ENCODE assay signal across 26 cellular contexts in the genomic region with DNA sequence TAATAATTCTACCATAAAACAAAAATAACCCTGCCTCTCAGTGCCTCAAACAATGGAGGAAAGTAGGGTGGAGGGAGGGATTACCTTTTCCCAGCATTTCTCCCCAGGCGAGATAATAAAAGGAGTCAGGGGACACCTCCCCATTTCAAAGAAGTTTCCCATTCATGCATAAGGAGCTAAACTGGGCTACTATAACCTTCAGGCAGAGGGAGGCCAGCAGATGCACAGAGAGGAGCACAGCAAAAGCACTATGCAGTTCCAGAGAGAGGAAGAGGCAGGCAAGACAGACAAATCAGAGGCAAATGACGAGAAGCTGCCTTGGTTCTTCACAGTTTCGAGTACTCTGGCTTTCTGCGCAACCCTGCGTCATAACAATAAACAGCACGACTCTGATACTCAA. TPM values are rescaled to one million over a fixed set of nuclear protein-coding genes. Genes with fewer than 3 reads are reported as not detected.
DNase-seq lines count a peak whose midpoint lies in the region; ATAC-seq, FAIRE-seq and TF ChIP-seq lines count a peak whose summit lies in the region.
"Had no signal": no experiment of that assay in that cellular context is flagged by ENCODE, and none has a peak within 500 bp of the region (broad histone marks: within the 10 kb centered on the region; RNA-seq: fewer than 3 reads in every experiment).

No MANE protein-coding gene starts in this region.

- intact Hi-C loops in HepG2 (cut with micrococcal nuclease; ENCODE audit: unreplicated experiment), result loop anchor here (1.0 to 2.0 kb wide), 2 partner anchors 149 to 224 kb away; no protein-coding TSS in a partner anchor
- intact Hi-C loops in right lobe of liver (cut with DNase I), result no loop called here

- no peak for ATAC-seq in HepG2
- ATAC-seq in right lobe of liver, result no peak
- peak; percentile 55 for ATAC-seq in WTC11
- ATAC-seq: GM12878 had no signal

- peak overlapping the region; percentile 28; the same call in 1 of the 2 replicates for H3K4me2 ChIP-seq in HepG2 (ENCODE audit: low read depth, low read length)
- H3K4me2 ChIP-seq: BLaER1 treated with 17β-estradiol and CSF1 and Interleukin-3, amounts not matched to agents 10 nM and 100 nM had no signal

- no peaks in the 10 kb centered on the region for H4K20me1 ChIP-seq in HepG2 (ENCODE audit: insufficient read depth, low read length)
- H4K20me1 ChIP-seq: BLaER1 treated with 17β-estradiol and CSF1 and Interleukin-3, amounts not matched to agents 10 nM and 100 nM had no signal

- no peaks in the 10 kb centered on the region for H3K79me2 ChIP-seq in HepG2 (ENCODE audit: insufficient read depth, low read length)

- H3K27ac ChIP-seq in HepG2 (ENCODE audit: extremely low read length, insufficient read depth, low read length) (no peak overlapping the region), right lobe of liver (no peak overlapping the region), endodermal cell (ENCODE audit: low read depth, low read length) (no peak overlapping the region)
- H3K27ac ChIP-seq: 22Rv1; BLaER1 treated with 17β-estradiol and CSF1 and Interleukin-3, amounts not matched to agents 10 nM and 100 nM had no signal

- H3K4me3 ChIP-seq in HepG2 (replicated peaks in 1 of 3; ENCODE audit: insufficient read depth in 1 of 3, low read depth in 2 of 3, low read length in 3 of 3) (no peak overlapping the region), right lobe of liver (no peak overlapping the region), endodermal cell (ENCODE audit: low read length) (no peak overlapping the region)
- H3K4me3 ChIP-seq: BLaER1 treated with 17β-estradiol and CSF1 and Interleukin-3, amounts not matched to agents 10 nM and 100 nM; GM12878 had no signal

- DNase-seq in HepG2 (ENCODE audit: low spot score) (no peak), right lobe of liver (no peak), WTC11 (ENCODE audit: low spot score) (no peak), endodermal cell (no peak), NCI-H226 (no peak), NCI-H510A treated with DMSO at 0.1 percent for 48 hours (lab: John Stamatoyannopoulos, UW) (no peak), GM13977 (ENCODE audit: low spot score) (no peak)
- no peak for DNase-seq in activated CD4-positive, alpha-beta T cell treated with anti-CD3 and anti-CD28 coated beads for 48 hours
- DNase-seq: AML-193; BE2C; CD4-positive, alpha-beta T cell; CD8-positive, alpha-beta memory T cell; DMS 273 treated with DMSO at 0.1 percent for 48 hours; DMS79; EL; GDM1; GOT3; H7; HCEC 1CT had no signal

- BruUV-seq in HepG2 (replicated peaks; lab: Mats Ljungman, UMichigan), result no TSS peak

- H3K27ac Mint-ChIP-seq in WTC11, result no peak overlapping the region; the same call in 1 of the 2 replicates
- H3K27ac Mint-ChIP-seq in endodermal cell, result peak overlapping the region; percentile 22
- H3K27ac Mint-ChIP-seq: CD14-positive monocyte; CD4-positive, alpha-beta T cell; CD8-positive, alpha-beta memory T cell had no signal

- FAIRE-seq in HepG2 (lab: Jason Lieb, UNC), result no peak
- FAIRE-seq: D721Med, GM12878, GM18507 had no signal

- TF ChIP-seq CTCF in HepG2 (CRISPR knock-in tag; IDR thresholded peaks at IDR 0.05) (no peak), right lobe of liver (IDR thresholded peaks at IDR 0.05) (no peak), WTC11 (IDR thresholded peaks at IDR 0.05) (no peak), endodermal cell (conservative IDR thresholded peaks at IDR 0.05) (no peak), GM13977 (IDR thresholded peaks at IDR 0.05; ENCODE audit: extremely low read depth, insufficient read depth, missing control alignments) (no peak)

- H3K36me3 Mint-ChIP-seq in WTC11 (no peaks in the 10 kb centered on the region; the same call in 1 of the 2 replicates), endodermal cell (ENCODE audit: low read depth) (no peaks in the 10 kb centered on the region)
- H3K36me3 Mint-ChIP-seq: CD14-positive monocyte; CD8-positive, alpha-beta memory T cell had no signal

- H3K27me3 ChIP-seq in HepG2 (ENCODE audit: control insufficient read depth in 1 of 2, insufficient read depth in 2 of 2, low read length in 2 of 2) (no peaks in the 10 kb centered on the region), right lobe of liver (no peaks in the 10 kb centered on the region), endodermal cell (ENCODE audit: control insufficient read depth, insufficient read depth, low read length, poor library complexity, severe bottlenecking) (no peaks in the 10 kb centered on the region)
- H3K27me3 ChIP-seq: BE2C; BLaER1 treated with 17β-estradiol and CSF1 and Interleukin-3, amounts not matched to agents 10 nM and 100 nM had no signal

- H3K9me3 Mint-ChIP-seq in WTC11 (peaks cover 5% of the 10 kb centered on the region), endodermal cell (peaks cover 4% of the 10 kb centered on the region)
- H3K9me3 Mint-ChIP-seq: CD14-positive monocyte; CD4-positive, alpha-beta T cell; CD8-positive, alpha-beta memory T cell had no signal

- no peak for TF ChIP-seq RAD21 in HepG2 (CRISPR knock-in tag; IDR thresholded peaks at IDR 0.05)

- no peak overlapping the region for H3K9ac ChIP-seq in HepG2 (ENCODE audit: insufficient read depth, low read depth, low read length)
- no peak overlapping the region for H3K9ac ChIP-seq in endodermal cell (ENCODE audit: extremely low read depth, low read length, poor library complexity, severe bottlenecking)
- H3K9ac ChIP-seq: BLaER1 treated with 17β-estradiol and CSF1 and Interleukin-3, amounts not matched to agents 10 nM and 100 nM had no signal

- POLR2A ChIA-PET in HepG2 (lab: Yijun Ruan, JAX) (no interaction called here), WTC11 (lab: Charles Lee) (no interaction called here)

- WGBS in HepG2 (ENCODE audit: low lambda C conversion rate), result 78% methylated on average over 6 of the region's 6 CpGs
- 88% methylated on average over 6 of the region's 6 CpGs for WGBS in right lobe of liver (ENCODE audit: insufficient coverage, low coverage, low lambda C conversion rate, missing lambda C conversion rate)
- 87 to 89% methylated on average over 5 to 6 of the region's 6 CpGs for WGBS in endodermal cell (ENCODE audit: insufficient coverage in 1 of 2, insufficient read length in 1 of 2), 2 experiments

- TF ChIP-seq EP300 in HepG2 (IDR thresholded peaks at IDR 0.05; ENCODE audit: low read depth in 2 of 2, low read length in 2 of 2), result no peak
- no peak for TF ChIP-seq EP300 in HepG2 (CRISPR knock-in tag; IDR thresholded peaks at IDR 0.05; ENCODE audit: borderline replicate concordance)

- H3K4me1 ChIP-seq in HepG2 (ENCODE audit: insufficient read depth, low read length) (peaks cover 18% of the 10 kb centered on the region), right lobe of liver (no peaks in the 10 kb centered on the region), endodermal cell (ENCODE audit: control insufficient read depth, insufficient read depth, low read length) (no peaks in the 10 kb centered on the region)
- H3K4me1 ChIP-seq: BE2C; BLaER1 treated with 17β-estradiol and CSF1 and Interleukin-3, amounts not matched to agents 10 nM and 100 nM had no signal

- TF ChIP-seq POLR2A in HepG2 (IDR thresholded peaks at IDR 0.05; ENCODE audit: insufficient read depth in 1 of 2, low read depth in 2 of 2, low read length in 2 of 2) (no peak), right lobe of liver (IDR thresholded peaks at IDR 0.05) (no peak)

- no peaks in the 10 kb centered on the region for H3K9me3 ChIP-seq in HepG2 (ENCODE audit: low read length)
- H3K9me3 ChIP-seq in right lobe of liver, result no peaks in the 10 kb centered on the region
- H3K9me3 ChIP-seq in endodermal cell (ENCODE audit: control insufficient read depth, low read length), result peaks cover 6% of the 10 kb centered on the region
- H3K9me3 ChIP-seq: BE2C had no signal

- H3K27me3 Mint-ChIP-seq in WTC11 (ENCODE audit: low read depth), result peaks cover 5% of the 10 kb centered on the region; the same call in 1 of the 2 replicates
- no peaks in the 10 kb centered on the region for H3K27me3 Mint-ChIP-seq in endodermal cell (ENCODE audit: insufficient read depth)

- H3K4me1 Mint-ChIP-seq in WTC11 (peaks cover 21% of the 10 kb centered on the region), endodermal cell (no peaks in the 10 kb centered on the region)
- H3K4me1 Mint-ChIP-seq: CD14-positive monocyte; CD8-positive, alpha-beta memory T cell had no signal

- H3K4me3 Mint-ChIP-seq in WTC11 (no peak overlapping the region), endodermal cell (no peak overlapping the region)
- H3K4me3 Mint-ChIP-seq: CD14-positive monocyte; CD4-positive, alpha-beta T cell; CD8-positive, alpha-beta memory T cell had no signal

- no peaks in the 10 kb centered on the region for H3K36me3 ChIP-seq in HepG2 (replicated peaks in 1 of 2; ENCODE audit: control insufficient read depth in 1 of 2, insufficient read depth in 2 of 2, low read length in 2 of 2)
- no peaks in the 10 kb centered on the region for H3K36me3 ChIP-seq in right lobe of liver
- H3K36me3 ChIP-seq in endodermal cell (ENCODE audit: control insufficient read depth, insufficient read depth, low read length), result no peaks in the 10 kb centered on the region
- H3K36me3 ChIP-seq: BE2C; BLaER1 treated with 17β-estradiol and CSF1 and Interleukin-3, amounts not matched to agents 10 nM and 100 nM had no signal

- in situ Hi-C loops in HepG2 (cut with HindIII; ENCODE audit: extremely low pct_ligation_motif_present, low pct_unique_long_range_greater_than_20kb), result loop anchor here (10.0 kb wide), 1 partner anchor 152 kb away; no protein-coding TSS in a partner anchor
- in situ Hi-C loops in GM13977 (cut with MboI; ENCODE audit: low pct_unique_long_range_greater_than_20kb, low sequenced_read_pairs, unreplicated experiment), result no loop called here

- H2AFZ ChIP-seq in HepG2 (ENCODE audit: low read length), result peak overlapping the region; percentile 70

- CTCF ChIA-PET in HepG2 (lab: Yijun Ruan, JAX; ENCODE audit: low intra/inter-chr PET ratio, low total read pairs), result interaction anchor here (1.4 kb wide), 1 partner anchor 149 kb away, joined by 10 read pairs; no protein-coding TSS in a partner anchor
- CTCF ChIA-PET in WTC11 (lab: Charles Lee), result interaction anchor here (0.6 to 0.9 kb wide), 2 partner anchors 9 to 224 kb away, joined by 3 to 4 read pairs; no protein-coding TSS in a partner anchor

RNA-seq across cellular contexts. Expression of gene CFAP210, which starts 17.4 kb away (rescaled TPM):
- total RNA-seq in HepG2 (2016; rRNA removed; fragmentation: Illumina TruSeq; extraction: Trizol) (0.14 and 0.18 TPM in 2 replicates), right lobe of liver (under 1 TPM in 1 of 6 experiments, not detected in 5; 0.86 TPM), WTC11 (2021) (0.20 to 0.60 TPM (median 0.25 TPM) in 3 replicates), endodermal cell (1 to 10 TPM in 1 of 2 donors, under 1 TPM in 1; 0.70 to 1.9 TPM)
- total RNA-seq in HepG2 (2016; cell fraction: cytosol; rRNA removed; fragmentation: Illumina TruSeq; extraction: Trizol; ENCODE audit: low read depth), result 0.35 TPM in 1 of 2 replicates, not detected in the other
- total RNA-seq in HepG2 (2016; cell fraction: insoluble cytoplasmic fraction; rRNA removed; fragmentation: Illumina TruSeq; extraction: Trizol), result 0.07 TPM in 1 of 2 replicates, not detected in the other
- total RNA-seq in HepG2 (2016; cell fraction: membrane; rRNA removed; fragmentation: Illumina TruSeq; extraction: Trizol), result not detected in 2 replicates
- not detected in 2 replicates for total RNA-seq in HepG2 (2016; cell fraction: nucleus; rRNA removed; fragmentation: Illumina TruSeq; extraction: Trizol)
- polyA plus RNA-seq in HepG2 (2011; rRNA removed), result not detected in 2 replicates
- not detected in 2 replicates for polyA plus RNA-seq in HepG2 (2011; cell fraction: cytosol; rRNA removed)
- not detected in 2 replicates for polyA plus RNA-seq in HepG2 (2011; cell fraction: nucleus; rRNA removed)
- polyA plus RNA-seq in HepG2 (2012), result not detected in 2 replicates
- polyA plus RNA-seq in HepG2 (2016; cell fraction: cytosol; fragmentation: Illumina TruSeq; extraction: Trizol; ENCODE audit: low read depth), result not detected in 2 replicates
- polyA plus RNA-seq in HepG2 (2016; cell fraction: insoluble cytoplasmic fraction; fragmentation: Illumina TruSeq; extraction: Trizol; ENCODE audit: low read depth), result not detected in 2 replicates
- not detected in 2 replicates for polyA plus RNA-seq in HepG2 (2016; cell fraction: membrane; fragmentation: Illumina TruSeq; extraction: Trizol; ENCODE audit: low read depth)
- not detected in 2 replicates for polyA plus RNA-seq in HepG2 (2016; cell fraction: nucleus; fragmentation: Illumina TruSeq; extraction: Trizol; ENCODE audit: insufficient read depth, low read depth)
- polyA minus RNA-seq in HepG2 (2011; rRNA and poly(A)+ RNA removed; ENCODE audit: low replicate concordance), result not detected in 2 replicates
- not detected in 2 replicates for polyA minus RNA-seq in HepG2 (2011; cell fraction: cytosol; rRNA and poly(A)+ RNA removed)
- not detected in 2 replicates for polyA minus RNA-seq in HepG2 (2011; cell fraction: nucleus; rRNA and poly(A)+ RNA removed)
- 1.2 TPM for polyA plus RNA-seq in endodermal cell (2013, experiment 1 of 2)
- polyA plus RNA-seq in endodermal cell (2013, experiment 2 of 2), result 1.7 TPM
- total RNA-seq: GM12878 had no signal
- polyA plus RNA-seq: AG04450; CD14-positive monocyte; CD8-positive, alpha-beta memory T cell; GM12878 had no signal

RNA-seq across cellular contexts. Expression of gene PHOSPHO2, which starts 17.4 kb away (rescaled TPM):
- total RNA-seq in HepG2 (2016; rRNA removed; fragmentation: Illumina TruSeq; extraction: Trizol), result 11.4 and 14.6 TPM in 2 replicates
- 3.4 and 4.3 TPM in 2 replicates for total RNA-seq in HepG2 (2016; cell fraction: cytosol; rRNA removed; fragmentation: Illumina TruSeq; extraction: Trizol; ENCODE audit: low read depth)
- 10.8 and 13.8 TPM in 2 replicates for total RNA-seq in HepG2 (2016; cell fraction: insoluble cytoplasmic fraction; rRNA removed; fragmentation: Illumina TruSeq; extraction: Trizol)
- 7.5 and 11.0 TPM in 2 replicates for total RNA-seq in HepG2 (2016; cell fraction: membrane; rRNA removed; fragmentation: Illumina TruSeq; extraction: Trizol)
- total RNA-seq in HepG2 (2016; cell fraction: nucleus; rRNA removed; fragmentation: Illumina TruSeq; extraction: Trizol), result 24.5 and 26.6 TPM in 2 replicates
- polyA plus RNA-seq in HepG2 (2011; rRNA removed), result 4.8 and 6.1 TPM in 2 replicates
- 2.0 and 2.6 TPM in 2 replicates for polyA plus RNA-seq in HepG2 (2011; cell fraction: cytosol; rRNA removed)
- 5.9 and 7.6 TPM in 2 replicates for polyA plus RNA-seq in HepG2 (2011; cell fraction: nucleus; rRNA removed)
- polyA plus RNA-seq in HepG2 (2012), result 8.5 and 13.0 TPM in 2 replicates
- 7.1 and 9.6 TPM in 2 replicates for polyA plus RNA-seq in HepG2 (2016; cell fraction: cytosol; fragmentation: Illumina TruSeq; extraction: Trizol; ENCODE audit: low read depth)
- 12.8 and 16.8 TPM in 2 replicates for polyA plus RNA-seq in HepG2 (2016; cell fraction: insoluble cytoplasmic fraction; fragmentation: Illumina TruSeq; extraction: Trizol; ENCODE audit: low read depth)
- 9.5 and 11.4 TPM in 2 replicates for polyA plus RNA-seq in HepG2 (2016; cell fraction: membrane; fragmentation: Illumina TruSeq; extraction: Trizol; ENCODE audit: low read depth)
- 16.2 and 18.6 TPM in 2 replicates for polyA plus RNA-seq in HepG2 (2016; cell fraction: nucleus; fragmentation: Illumina TruSeq; extraction: Trizol; ENCODE audit: insufficient read depth, low read depth)
- polyA minus RNA-seq in HepG2 (2011; rRNA and poly(A)+ RNA removed; ENCODE audit: low replicate concordance), result 0.30 and 0.96 TPM in 2 replicates
- polyA minus RNA-seq in HepG2 (2011; cell fraction: cytosol; rRNA and poly(A)+ RNA removed), result 3.1 and 3.5 TPM in 2 replicates
- polyA minus RNA-seq in HepG2 (2011; cell fraction: nucleus; rRNA and poly(A)+ RNA removed), result 28.7 and 32.4 TPM in 2 replicates
- 1 to 10 TPM; 1.8 to 5.6 (median 2.8) TPM for total RNA-seq in right lobe of liver
- total RNA-seq in WTC11 (2021), result 6.1 to 8.1 TPM (median 7.3 TPM) in 3 replicates
- total RNA-seq in endodermal cell, result 1 to 10 TPM; 6.3 to 7.3 TPM
- polyA plus RNA-seq in endodermal cell (2013, experiment 1 of 2), result 6.6 TPM
- polyA plus RNA-seq in endodermal cell (2013, experiment 2 of 2), result 6.5 TPM

RNA-seq across cellular contexts. Expression of gene KLHL23, which starts 56.8 kb away (rescaled TPM):
- total RNA-seq in HepG2 (2016; rRNA removed; fragmentation: Illumina TruSeq; extraction: Trizol) (52.4 and 70.4 TPM in 2 replicates), right lobe of liver (1 to 10 TPM; 4.7 to 6.6 (median 6.0) TPM), WTC11 (2021) (44.2 to 45.8 TPM (median 45.6 TPM) in 3 replicates), endodermal cell (10 to 100 TPM; 43.4 to 61.9 TPM)
- 3.8 and 4.0 TPM in 2 replicates for total RNA-seq in HepG2 (2016; cell fraction: cytosol; rRNA removed; fragmentation: Illumina TruSeq; extraction: Trizol; ENCODE audit: low read depth)
- 53.0 and 76.0 TPM in 2 replicates for total RNA-seq in HepG2 (2016; cell fraction: insoluble cytoplasmic fraction; rRNA removed; fragmentation: Illumina TruSeq; extraction: Trizol)
- 21.1 and 22.5 TPM in 2 replicates for total RNA-seq in HepG2 (2016; cell fraction: membrane; rRNA removed; fragmentation: Illumina TruSeq; extraction: Trizol)
- total RNA-seq in HepG2 (2016; cell fraction: nucleus; rRNA removed; fragmentation: Illumina TruSeq; extraction: Trizol), result 36.3 and 42.1 TPM in 2 replicates
- 23.2 and 26.1 TPM in 2 replicates for polyA plus RNA-seq in HepG2 (2011; rRNA removed)
- polyA plus RNA-seq in HepG2 (2011; cell fraction: cytosol; rRNA removed), result 10.9 and 22.4 TPM in 2 replicates
- 8.3 and 11.2 TPM in 2 replicates for polyA plus RNA-seq in HepG2 (2011; cell fraction: nucleus; rRNA removed)
- polyA plus RNA-seq in HepG2 (2012), result 30.0 and 30.2 TPM in 2 replicates
- 1.9 and 2.2 TPM in 2 replicates for polyA plus RNA-seq in HepG2 (2016; cell fraction: cytosol; fragmentation: Illumina TruSeq; extraction: Trizol; ENCODE audit: low read depth)
- 48.0 and 49.5 TPM in 2 replicates for polyA plus RNA-seq in HepG2 (2016; cell fraction: insoluble cytoplasmic fraction; fragmentation: Illumina TruSeq; extraction: Trizol; ENCODE audit: low read depth)
- 9.5 and 10.3 TPM in 2 replicates for polyA plus RNA-seq in HepG2 (2016; cell fraction: membrane; fragmentation: Illumina TruSeq; extraction: Trizol; ENCODE audit: low read depth)
- polyA plus RNA-seq in HepG2 (2016; cell fraction: nucleus; fragmentation: Illumina TruSeq; extraction: Trizol; ENCODE audit: insufficient read depth, low read depth), result 30.0 and 37.3 TPM in 2 replicates
- polyA minus RNA-seq in HepG2 (2011; rRNA and poly(A)+ RNA removed; ENCODE audit: low replicate concordance), result 5.5 and 20.6 TPM in 2 replicates
- polyA minus RNA-seq in HepG2 (2011; cell fraction: cytosol; rRNA and poly(A)+ RNA removed), result 40.3 and 63.9 TPM in 2 replicates
- polyA minus RNA-seq in HepG2 (2011; cell fraction: nucleus; rRNA and poly(A)+ RNA removed), result 38.0 and 58.4 TPM in 2 replicates
- 53.5 TPM for polyA plus RNA-seq in endodermal cell (2013, experiment 1 of 2)
- 51.0 TPM for polyA plus RNA-seq in endodermal cell (2013, experiment 2 of 2)
